35 cellular contexts compared by ENCODE assay signal in genomic region chr6:52356017-52356416, GRCh38.
"Had no signal": no experiment of that assay in that cellular context is flagged by ENCODE, and none has a peak within 500 bp of the region (broad histone marks: within the 10 kb centered on the region; RNA-seq: fewer than 3 reads in every experiment).

No MANE protein-coding gene starts in this region.

- H3K4me2 ChIP-seq: PC-9 had no signal

- H3K27ac ChIP-seq: adrenal gland, body of pancreas, breast epithelium, PC-9, VCaP had no signal

- H3K27me3 ChIP-seq: adrenal gland, body of pancreas, breast epithelium, MG63 had no signal

- H3K4me3 ChIP-seq: adrenal gland, body of pancreas, breast epithelium, MG63, PC-9 had no signal

- H3K4me1 ChIP-seq: body of pancreas, breast epithelium had no signal

- DNase-seq: activated B cell treated with CpG ODN at 0.5 μM for 24 hours; activated CD4-positive, alpha-beta memory T cell treated with anti-CD3 and anti-CD28 coated beads for 36 hours; activated CD4-positive, alpha-beta T cell treated with anti-CD3 and anti-CD28 coated beads for 4 hours; activated CD4-positive, alpha-beta T cell treated with anti-CD3 and anti-CD28 coated beads, Interleukin-2, amount 50 U/mL, for 1 hour; activated CD4-positive, CD25-positive, alpha-beta regulatory T cell treated with anti-CD3 and anti-CD28 coated beads, Interleukin-2, amount 50 U/mL, for 72 hours; activated CD8-positive, alpha-beta memory T cell treated with anti-CD3 and anti-CD28 coated beads, Interleukin-2, amount 50 U/mL, for 4 hours; activated gamma-delta T cell treated with Interleukin-2 at 50 U/mL for 16 hours; activated naive CD4-positive, alpha-beta T cell treated with anti-CD3 and anti-CD28 coated beads for 36 hours; activated T-cell treated with anti-CD3 and anti-CD28 coated beads for 4 hours; activated T-cell treated with anti-CD3 and anti-CD28 coated beads, Interleukin-2, amount 50 U/mL, for 4 hours; adrenal gland; body of pancreas; caudate nucleus; Kasumi-1; MG63; NCI-H1048; NCI-H1105 treated with DMSO at 0.1 percent for 48 hours; NCI-H1436; NCI-H1694; NCI-H1930; NCI-H2081 treated with DMSO at 0.1 percent for 48 hours; NCI-H226; NCI-H446 treated with DMSO at 0.1 percent for 48 hours; NCI-H526; NCI-H748 treated with DMSO at 0.1 percent for 48 hours; PC-9; Right ventricle myocardium superior; SW 1271; T-helper 1 cell; T-helper 2 cell; T-helper 9 cell had no signal

- H3K36me3 ChIP-seq: adrenal gland, breast epithelium, MG63 had no signal

- H2AFZ ChIP-seq: PC-9 had no signal

- H3K9me3 ChIP-seq: adrenal gland, body of pancreas, breast epithelium, MG63 had no signal

- ATAC-seq: activated naive CD4-positive, alpha-beta T cell treated with anti-CD3 and anti-CD28 coated beads, Interleukin-2, amount 50 U/mL, for 72 hours; activated T-cell treated with anti-CD3 and anti-CD28 coated beads, Interleukin-2, amount 50 U/mL, for 4 hours; body of pancreas had no signal

- FAIRE-seq: astrocyte had no signal
